ENCODE assay signal across 1 cellular context in the genomic region with DNA sequence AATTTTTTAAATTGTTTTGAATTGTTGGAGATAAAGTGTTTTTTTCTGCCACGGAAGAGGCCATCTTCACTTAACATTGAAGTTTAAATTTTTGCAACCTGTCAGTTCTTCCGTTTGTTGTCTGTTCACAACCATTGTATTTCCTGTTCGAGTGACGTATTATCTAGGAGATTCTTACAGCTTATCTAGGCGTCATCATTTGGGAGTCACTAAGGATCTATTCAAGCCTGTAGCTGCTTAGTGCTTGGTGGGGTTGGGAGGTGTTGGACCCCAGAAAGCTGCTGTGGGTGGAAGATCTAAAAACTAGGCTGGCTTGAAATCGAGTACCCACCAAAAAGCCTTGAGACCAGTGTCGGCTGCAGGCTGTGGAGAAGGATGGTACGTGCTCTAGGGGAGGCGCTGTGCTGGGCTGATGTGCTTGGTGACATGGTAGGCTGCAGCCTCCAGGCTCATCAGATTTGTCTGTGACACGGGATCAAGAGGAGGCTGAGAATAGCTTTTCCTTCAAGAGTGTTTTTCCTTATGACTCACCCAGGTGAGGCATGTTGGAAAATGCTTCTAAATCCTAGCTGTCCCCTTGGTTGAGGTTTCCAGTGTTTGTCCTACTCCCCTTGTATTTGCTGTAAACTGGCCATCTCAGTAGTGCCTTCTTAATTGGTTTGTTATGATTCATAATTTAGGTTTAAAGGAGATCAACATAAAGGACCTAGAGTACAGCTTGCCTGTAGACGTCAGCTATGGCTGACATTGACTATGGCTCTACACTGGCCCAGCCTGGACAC.
TF ChIP-seq lines count a peak whose summit lies in the region.

No MANE protein-coding gene starts in this region.

TF ChIP-seq in HepG2, 621 proteins besides CTCF, POLR2A, EP300 and RAD21:
- TF ChIP-seq ZNF451 (CRISPR knock-in tag; IDR thresholded peaks at IDR 0.05) (no peak), NAIF1 (CRISPR knock-in tag; IDR thresholded peaks at IDR 0.05; ENCODE audit: borderline replicate concordance) (no peak), SUZ12 (IDR thresholded peaks at IDR 0.05; ENCODE audit: low read depth, low read length) (no peak), ZNF446 (CRISPR knock-in tag; IDR thresholded peaks at IDR 0.05) (no peak), ZNF629 (CRISPR knock-in tag; conservative IDR thresholded peaks at IDR 0.05) (no peak), SRSF1 (optimal IDR thresholded peaks at IDR 0.05; ENCODE audit: low read depth, low read length) (no peak), CBX2 (IDR thresholded peaks at IDR 0.05; ENCODE audit: low read depth, low read length) (no peak), CBX2 (CRISPR knock-in tag; IDR thresholded peaks at IDR 0.05; ENCODE audit: low read depth) (no peak), DNMT1 (CRISPR knock-in tag; IDR thresholded peaks at IDR 0.05) (no peak), RXRA (CRISPR knock-in tag; IDR thresholded peaks at IDR 0.05) (no peak), MATR3 (CRISPR knock-in tag; IDR thresholded peaks at IDR 0.05) (no peak), AHR (CRISPR knock-in tag; IDR thresholded peaks at IDR 0.05) (no peak), ZNF20 (CRISPR knock-in tag; IDR thresholded peaks at IDR 0.05) (no peak), CHD2 (IDR thresholded peaks at IDR 0.05; ENCODE audit: low read depth, low read length) (no peak), MAFG (CRISPR knock-in tag; IDR thresholded peaks at IDR 0.05) (no peak), MAFK (conservative IDR thresholded peaks at IDR 0.05 in 1 of 2, IDR thresholded peaks at IDR 0.05 in 1 of 2; ENCODE audit: low read length in 2 of 2) (no peak), HNRNPLL (IDR thresholded peaks at IDR 0.05; ENCODE audit: low read depth, low read length, poor library complexity, severe bottlenecking) (no peak), RFX1 (IDR thresholded peaks at IDR 0.05) (no peak)
- TF ChIP-seq, protein P1, sequence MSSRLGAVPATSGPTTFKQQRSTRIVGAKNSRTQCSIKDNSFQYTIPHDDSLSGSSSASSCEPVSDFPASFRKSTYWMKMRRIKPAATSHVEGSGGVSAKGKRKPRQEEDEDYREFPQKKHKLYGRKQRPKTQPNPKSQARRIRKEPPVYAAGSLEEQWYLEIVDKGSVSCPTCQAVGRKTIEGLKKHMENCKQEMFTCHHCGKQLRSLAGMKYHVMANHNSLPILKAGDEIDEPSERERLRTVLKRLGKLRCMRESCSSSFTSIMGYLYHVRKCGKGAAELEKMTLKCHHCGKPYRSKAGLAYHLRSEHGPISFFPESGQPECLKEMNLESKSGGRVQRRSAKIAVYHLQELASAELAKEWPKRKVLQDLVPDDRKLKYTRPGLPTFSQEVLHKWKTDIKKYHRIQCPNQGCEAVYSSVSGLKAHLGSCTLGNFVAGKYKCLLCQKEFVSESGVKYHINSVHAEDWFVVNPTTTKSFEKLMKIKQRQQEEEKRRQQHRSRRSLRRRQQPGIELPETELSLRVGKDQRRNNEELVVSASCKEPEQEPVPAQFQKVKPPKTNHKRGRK (CRISPR knock-in tag; IDR thresholded peaks at IDR 0.05), result no peak
